In the genomic region with DNA sequence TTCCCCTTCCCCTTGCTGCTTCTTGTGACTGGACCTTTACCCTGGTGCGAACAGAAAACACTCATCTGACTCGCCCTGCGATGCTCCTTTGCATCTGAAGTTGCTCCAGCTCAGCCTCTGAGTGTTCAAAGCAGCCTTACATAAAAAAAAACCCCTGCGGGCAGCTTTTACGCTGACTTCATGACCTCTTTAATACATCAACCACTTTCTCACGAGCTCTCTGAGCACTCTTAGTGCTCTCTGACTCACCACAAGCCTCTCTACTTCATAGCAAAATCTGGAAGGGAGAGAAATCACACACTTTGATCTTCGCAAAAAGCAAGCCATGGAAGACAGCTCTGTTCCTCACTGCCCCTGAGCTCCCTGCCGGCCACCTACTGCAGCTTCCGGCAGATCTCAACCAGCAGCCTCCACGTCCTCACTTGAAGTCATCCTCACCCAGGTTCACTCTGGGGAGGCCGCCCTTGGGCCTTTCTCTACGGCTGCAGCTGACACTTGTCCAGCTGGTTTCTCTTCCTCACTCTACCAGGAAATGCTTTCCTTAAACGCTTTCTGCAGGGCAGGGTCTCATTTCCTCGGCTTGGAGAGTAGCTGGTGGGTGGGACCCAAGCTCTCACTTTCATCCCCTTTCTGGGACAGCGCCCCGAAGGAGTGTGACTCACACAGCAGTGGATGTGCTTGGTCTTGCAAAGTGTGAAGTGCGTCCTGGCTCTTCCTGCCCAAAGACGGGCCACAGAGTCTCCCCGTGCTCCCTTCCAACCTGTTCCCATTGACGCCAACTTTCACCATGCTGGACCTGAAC, we compare ENCODE assay signal across 1 cellular context.
TF ChIP-seq lines count a peak whose summit lies in the region.

No MANE protein-coding gene starts in this region.

TF ChIP-seq in SK-N-SH, 30 proteins besides CTCF, POLR2A, EP300 and RAD21 (continued from another document):
- TF ChIP-seq, protein P1, sequence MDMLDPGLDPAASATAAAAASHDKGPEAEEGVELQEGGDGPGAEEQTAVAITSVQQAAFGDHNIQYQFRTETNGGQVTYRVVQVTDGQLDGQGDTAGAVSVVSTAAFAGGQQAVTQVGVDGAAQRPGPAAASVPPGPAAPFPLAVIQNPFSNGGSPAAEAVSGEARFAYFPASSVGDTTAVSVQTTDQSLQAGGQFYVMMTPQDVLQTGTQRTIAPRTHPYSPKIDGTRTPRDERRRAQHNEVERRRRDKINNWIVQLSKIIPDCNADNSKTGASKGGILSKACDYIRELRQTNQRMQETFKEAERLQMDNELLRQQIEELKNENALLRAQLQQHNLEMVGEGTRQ (IDR thresholded peaks at IDR 0.05; ENCODE audit: borderline replicate concordance, low read depth, low read length): no peak
- no peak for TF ChIP-seq RCOR1 (IDR thresholded peaks at IDR 0.05; ENCODE audit: low read length)
- TF ChIP-seq, protein P2, sequence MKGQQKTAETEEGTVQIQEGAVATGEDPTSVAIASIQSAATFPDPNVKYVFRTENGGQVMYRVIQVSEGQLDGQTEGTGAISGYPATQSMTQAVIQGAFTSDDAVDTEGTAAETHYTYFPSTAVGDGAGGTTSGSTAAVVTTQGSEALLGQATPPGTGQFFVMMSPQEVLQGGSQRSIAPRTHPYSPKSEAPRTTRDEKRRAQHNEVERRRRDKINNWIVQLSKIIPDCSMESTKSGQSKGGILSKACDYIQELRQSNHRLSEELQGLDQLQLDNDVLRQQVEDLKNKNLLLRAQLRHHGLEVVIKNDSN (IDR thresholded peaks at IDR 0.05; ENCODE audit: borderline replicate concordance, low read depth): no peak
- no peak for TF ChIP-seq MXI1 (IDR thresholded peaks at IDR 0.05; ENCODE audit: low read depth, low read length)
- TF ChIP-seq TAF1 (IDR thresholded peaks at IDR 0.05; ENCODE audit: borderline replicate concordance, low read depth, low read length): no peak
- no peak for TF ChIP-seq EZH2phosphoT487 (IDR thresholded peaks at IDR 0.05; ENCODE audit: borderline replicate concordance, low read depth)
- no peak for TF ChIP-seq RFX5 (IDR thresholded peaks at IDR 0.05; ENCODE audit: low read length)
- no peak for TF ChIP-seq GATA2 (CRISPR knock-in tag; IDR thresholded peaks at IDR 0.05)
